Comparison of ENCODE assay signal across 26 cellular contexts in the genomic region with DNA sequence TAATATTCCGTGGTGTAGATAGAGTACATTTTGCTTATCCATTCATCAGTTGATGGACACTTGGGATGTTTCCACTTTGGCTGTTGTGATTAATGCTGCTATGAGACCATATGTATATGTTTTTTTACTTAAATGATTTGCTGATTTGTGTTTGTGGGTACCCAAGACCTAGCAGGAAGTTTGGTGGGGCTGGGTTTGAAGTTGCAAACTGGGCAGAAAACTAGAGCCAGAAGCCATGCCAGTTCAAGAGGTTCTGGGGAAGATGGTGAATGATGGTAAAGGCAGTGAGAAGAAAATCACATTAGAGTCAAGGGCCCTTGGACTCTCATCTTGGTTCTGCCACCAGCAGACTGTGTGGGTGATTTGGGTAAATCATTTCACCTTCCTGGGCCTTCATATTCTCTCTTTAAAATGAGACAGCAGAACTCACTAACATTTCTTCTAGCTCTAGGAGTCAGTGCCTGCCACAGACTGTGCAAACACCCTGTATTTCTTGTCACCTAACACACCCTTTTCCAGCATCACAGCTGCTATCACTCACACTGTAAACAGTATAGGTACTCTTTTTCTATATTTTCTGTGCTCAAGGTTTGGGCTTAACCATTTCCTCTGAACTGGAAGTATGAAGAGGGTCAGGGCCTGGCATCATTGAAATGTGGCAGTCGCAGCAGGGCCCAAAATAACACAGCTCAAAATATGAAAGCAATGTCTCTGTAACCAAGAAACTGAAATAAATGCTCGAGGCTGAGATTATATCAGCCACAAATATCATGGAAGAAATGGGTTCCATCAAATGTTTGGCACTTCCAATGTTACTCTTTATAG. TPM values are rescaled to one million over a fixed set of nuclear protein-coding genes. Genes with fewer than 3 reads are reported as not detected.
DNase-seq lines count a peak whose midpoint lies in the region; ATAC-seq and TF ChIP-seq lines count a peak whose summit lies in the region.
"Had no signal": no experiment of that assay in that cellular context is flagged by ENCODE, and none has a peak within 500 bp of the region (broad histone marks: within the 10 kb centered on the region; RNA-seq: fewer than 3 reads in every experiment).

No MANE protein-coding gene starts in this region.

- H3K27me3 Mint-ChIP-seq in activated CD8-positive, alpha-beta memory T cell treated with anti-CD3 and anti-CD28 coated beads, Interleukin-2, amount 10 ng/mL, durations not matched to agents 7 days and 5 days: no peaks in the 10 kb centered on the region
- H3K27me3 Mint-ChIP-seq in T-cell (no peaks in the 10 kb centered on the region), MCF 10A (ENCODE audit: insufficient read depth, unreplicated experiment) (peaks cover 16% of the 10 kb centered on the region)
- H3K27me3 Mint-ChIP-seq in activated naive CD8-positive, alpha-beta T cell treated with anti-CD3 and anti-CD28 coated beads for 36 hours: no peaks in the 10 kb centered on the region
- peaks cover 0 to under 1% of the 10 kb centered on the region in 2 donors for H3K27me3 Mint-ChIP-seq in natural killer cell treated with Interleukin-12 subunit alpha and Interleukin-12 subunit beta and Interleukin-15 and Interleukin-18, amount 100 ng/mL, for 72 hours

- H3K4me3 Mint-ChIP-seq in activated CD8-positive, alpha-beta memory T cell treated with anti-CD3 and anti-CD28 coated beads, Interleukin-2, amount 10 ng/mL, durations not matched to agents 7 days and 5 days: no peak overlapping the region
- H3K4me3 Mint-ChIP-seq in T-cell: no peak overlapping the region
- H3K4me3 Mint-ChIP-seq in activated naive CD8-positive, alpha-beta T cell treated with anti-CD3 and anti-CD28 coated beads for 36 hours: no peak overlapping the region
- no peak overlapping the region for H3K4me3 Mint-ChIP-seq in natural killer cell treated with Interleukin-12 subunit alpha and Interleukin-12 subunit beta and Interleukin-15 and Interleukin-18, amount 100 ng/mL, for 72 hours
- H3K4me3 Mint-ChIP-seq in MCF 10A (ENCODE audit: unreplicated experiment): no peak overlapping the region
- H3K4me3 Mint-ChIP-seq: memory B cell had no signal

- no peak for DNase-seq in activated CD8-positive, alpha-beta memory T cell treated with anti-CD3 and anti-CD28 coated beads, Interleukin-2, amount 10 ng/mL, durations not matched to agents 7 days and 5 days
- DNase-seq in activated CD8-positive, alpha-beta memory T cell treated with anti-CD3 and anti-CD28 coated beads for 24 hours: no peak
- DNase-seq in T-cell (no peak), MCF 10A (ENCODE audit: unreplicated experiment) (no peak)
- DNase-seq in activated naive CD8-positive, alpha-beta T cell treated with anti-CD3 and anti-CD28 coated beads for 36 hours: no peak
- no peak for DNase-seq in natural killer cell treated with Interleukin-12 subunit alpha and Interleukin-12 subunit beta and Interleukin-15 and Interleukin-18, amount 100 ng/mL, for 72 hours (ENCODE audit: low spot score)
- DNase-seq: activated T-cell treated with anti-CD3 and anti-CD28 coated beads, Interleukin-2, amount 50 U/mL, for 1 hour; brain microvascular endothelial cell; Caco-2; esophagus squamous epithelium; gastrocnemius medialis; HCEC 1CT; Kasumi-1; NCI-H1092; NCI-H187; NCI-H2227 treated with DMSO at 0.1 percent for 48 hours; nucleus accumbens; RPMI8226; small intestine; stimulated activated CD4-positive, alpha-beta T cell treated with anti-CD3 and anti-CD28 coated beads, Interleukin-2, amount 100 ng/mL, for 24 hours had no signal

- intact Hi-C loops in MCF 10A (cut with micrococcal nuclease): no loop called here

- H3K27ac Mint-ChIP-seq in activated CD8-positive, alpha-beta memory T cell treated with anti-CD3 and anti-CD28 coated beads, Interleukin-2, amount 10 ng/mL, durations not matched to agents 7 days and 5 days: peak overlapping the region; percentile 76
- H3K27ac Mint-ChIP-seq in T-cell (peak overlapping the region; percentile 76 to 77), MCF 10A (ENCODE audit: low read depth, unreplicated experiment) (no peak overlapping the region)
- peak overlapping the region; percentile 22 for H3K27ac Mint-ChIP-seq in activated naive CD8-positive, alpha-beta T cell treated with anti-CD3 and anti-CD28 coated beads for 36 hours
- H3K27ac Mint-ChIP-seq in natural killer cell treated with Interleukin-12 subunit alpha and Interleukin-12 subunit beta and Interleukin-15 and Interleukin-18, amount 100 ng/mL, for 72 hours: peak overlapping the region; percentile 40 to 70
- H3K27ac Mint-ChIP-seq: memory B cell had no signal

- peaks cover 12% of the 10 kb centered on the region for H3K36me3 Mint-ChIP-seq in activated CD8-positive, alpha-beta memory T cell treated with anti-CD3 and anti-CD28 coated beads, Interleukin-2, amount 10 ng/mL, durations not matched to agents 7 days and 5 days
- H3K36me3 Mint-ChIP-seq in T-cell: peaks cover 3% of the 10 kb centered on the region
- peaks cover 14% of the 10 kb centered on the region for H3K36me3 Mint-ChIP-seq in activated naive CD8-positive, alpha-beta T cell treated with anti-CD3 and anti-CD28 coated beads for 36 hours
- H3K36me3 Mint-ChIP-seq in natural killer cell treated with Interleukin-12 subunit alpha and Interleukin-12 subunit beta and Interleukin-15 and Interleukin-18, amount 100 ng/mL, for 72 hours: peaks cover 10% of the 10 kb centered on the region
- no peaks in the 10 kb centered on the region for H3K36me3 Mint-ChIP-seq in MCF 10A (ENCODE audit: insufficient read depth, unreplicated experiment)
- H3K36me3 Mint-ChIP-seq: memory B cell had no signal

- POLR2A ChIA-PET in T-cell (lab: Charles Lee): interaction anchor here (1.0 to 1.3 kb wide), 2 partner anchors 9 kb away, joined by 4 to 10 read pairs; a partner anchor contains a TSS
- POLR2A ChIA-PET in MCF 10A (lab: Yijun Ruan, JAX): no interaction called here

- CTCF ChIA-PET in activated CD8-positive, alpha-beta memory T cell treated with anti-CD3 and anti-CD28 coated beads, Interleukin-2, amount 10 ng/mL, durations not matched to agents 7 days and 5 days (lab: Charles Lee): interaction anchor here (0.6 to 2.5 kb wide), 6 partner anchors 10 to 244 kb away, joined by 3 to 14 read pairs (median 5); a partner anchor contains a TSS
- CTCF ChIA-PET in T-cell (lab: Charles Lee) (interaction anchor here (0.6 to 1.4 kb wide), 4 partner anchors 9 to 50 kb away, joined by 3 to 5 read pairs (median 4); no protein-coding TSS in a partner anchor), MCF 10A (lab: Yijun Ruan, JAX) (interaction anchor here (0.7 to 1.3 kb wide), 3 partner anchors 13 to 50 kb away, joined by 3 to 4 read pairs (median 3); no protein-coding TSS in a partner anchor)

- no TSS peak for BruUV-seq in MCF 10A (replicated peaks; lab: Mats Ljungman, UMichigan)

- peaks cover 4% of the 10 kb centered on the region for H3K9me3 Mint-ChIP-seq in activated CD8-positive, alpha-beta memory T cell treated with anti-CD3 and anti-CD28 coated beads, Interleukin-2, amount 10 ng/mL, durations not matched to agents 7 days and 5 days (ENCODE audit: low read depth)
- peaks cover 0 to 8% (median under 1%) of the 10 kb centered on the region in 3 donors for H3K9me3 Mint-ChIP-seq in T-cell
- H3K9me3 Mint-ChIP-seq in activated naive CD8-positive, alpha-beta T cell treated with anti-CD3 and anti-CD28 coated beads for 36 hours: peaks cover 13% of the 10 kb centered on the region
- no peaks in the 10 kb centered on the region for H3K9me3 Mint-ChIP-seq in natural killer cell treated with Interleukin-12 subunit alpha and Interleukin-12 subunit beta and Interleukin-15 and Interleukin-18, amount 100 ng/mL, for 72 hours
- H3K9me3 Mint-ChIP-seq in MCF 10A (ENCODE audit: unreplicated experiment): no peaks in the 10 kb centered on the region

- peak; percentile 38 for ATAC-seq in activated CD8-positive, alpha-beta memory T cell treated with anti-CD3 and anti-CD28 coated beads, Interleukin-2, amount 10 ng/mL, durations not matched to agents 7 days and 5 days
- ATAC-seq in T-cell (replicated peaks in 1 of 4) (peak in 2 of 4 experiments; percentile 26 to 46), HG03432 (IDR thresholded peaks at IDR 0.05; ENCODE audit: unreplicated experiment) (no peak), GM19452 (IDR thresholded peaks at IDR 0.05; ENCODE audit: unreplicated experiment) (no peak)
- no peak for ATAC-seq in natural killer cell treated with Interleukin-12 subunit alpha and Interleukin-12 subunit beta and Interleukin-15 and Interleukin-18, amount 100 ng/mL, for 72 hours
- ATAC-seq: A549, gastrocnemius medialis had no signal

- TF ChIP-seq CTCF in MCF 10A (IDR thresholded peaks at IDR 0.05; ENCODE audit: unreplicated experiment): no peak

- peaks cover 45% of the 10 kb centered on the region for H3K4me1 Mint-ChIP-seq in activated CD8-positive, alpha-beta memory T cell treated with anti-CD3 and anti-CD28 coated beads, Interleukin-2, amount 10 ng/mL, durations not matched to agents 7 days and 5 days
- H3K4me1 Mint-ChIP-seq in T-cell: peaks cover 49 to 56% (median 51%) of the 10 kb centered on the region in 3 donors
- H3K4me1 Mint-ChIP-seq in activated naive CD8-positive, alpha-beta T cell treated with anti-CD3 and anti-CD28 coated beads for 36 hours: peaks cover 65% of the 10 kb centered on the region
- peaks cover 22 to 36% of the 10 kb centered on the region in 2 donors for H3K4me1 Mint-ChIP-seq in natural killer cell treated with Interleukin-12 subunit alpha and Interleukin-12 subunit beta and Interleukin-15 and Interleukin-18, amount 100 ng/mL, for 72 hours (ENCODE audit: low read depth in 2 of 2)
- no peaks in the 10 kb centered on the region for H3K4me1 Mint-ChIP-seq in MCF 10A (ENCODE audit: insufficient read depth, unreplicated experiment)
- H3K4me1 Mint-ChIP-seq: memory B cell had no signal

RNA-seq across cellular contexts. Expression of a gene that starts 8.3 kb away (rescaled TPM):
- 10 to 100 TPM; 20.8 to 66.6 TPM for total RNA-seq in activated CD8-positive, alpha-beta memory T cell treated with anti-CD3 and anti-CD28 coated beads, Interleukin-2, amount 10 ng/mL, durations not matched to agents 7 days and 5 days
- total RNA-seq in T-cell: 10 to 100 TPM; 11.9 to 56.2 (median 14.8) TPM
- 10 to 100 TPM; 45.6 to 50.9 TPM for total RNA-seq in activated naive CD8-positive, alpha-beta T cell treated with anti-CD3 and anti-CD28 coated beads for 36 hours
- total RNA-seq in natural killer cell treated with Interleukin-12 subunit alpha and Interleukin-12 subunit beta and Interleukin-15 and Interleukin-18, amount 100 ng/mL, for 72 hours: 10 to 100 TPM; 13.7 to 54.8 TPM
- total RNA-seq in MCF 10A (2022): not detected in 2 replicates
- total RNA-seq: gastrocnemius medialis, hepatocyte, renal cortical epithelial cell had no signal

Comparison
In these comparisons a context has a peak if more than half of its experiments do, and no peak if none do; other contexts are left out.
1. RNA of a gene that starts 8.3 kb away (total RNA-seq): 20.8 to 66.6 TPM in activated CD8-positive, alpha-beta memory T cell treated with anti-CD3 and anti-CD28 coated beads, Interleukin-2, amount 10 ng/mL, durations not matched to agents 7 days and 5 days, 13.7 to 54.8 TPM in natural killer cell treated with Interleukin-12 subunit alpha and Interleukin-12 subunit beta and Interleukin-15 and Interleukin-18, amount 100 ng/mL, for 72 hours, 45.6 to 50.9 TPM in activated naive CD8-positive, alpha-beta T cell treated with anti-CD3 and anti-CD28 coated beads for 36 hours and 11.9 to 56.2 TPM in T-cell; not detected in MCF 10A; every median in the first group is over 10 times any median in the second.